Comparison of ENCODE assay signal across 8 cellular contexts in genomic region chr2:240585681-240586197, GRCh38. TPM values are rescaled to one million over a fixed set of nuclear protein-coding genes. Genes with fewer than 3 reads are reported as not detected.
A peak's percentile ranks its signal among the peaks of the same experiment; 100 is the strongest.
DNase-seq lines count a peak whose midpoint lies in the region; ATAC-seq and TF ChIP-seq lines count a peak whose summit lies in the region.

No MANE protein-coding gene starts in this region.

- POLR2A ChIA-PET in WTC11 (lab: Charles Lee), result interaction anchor here (0.6 to 1.4 kb wide), 4 partner anchors 19 to 1061 kb away, joined by 3 to 6 read pairs (median 5); partner anchors contain the start of gene DUSP28

- CTCF ChIA-PET in WTC11 (lab: Charles Lee), result interaction anchor here (0.8 to 4.0 kb wide), 12 partner anchors 9 to 255 kb away, joined by 3 to 40 read pairs (median 6); partner anchors contain the start of genes ANKMY1 and RNPEPL1

- 0% methylated on average over 9 of the region's 20 CpGs; no CpG with 5 or more reads in 1 of the 2 donors for WGBS in gastroesophageal sphincter (ENCODE audit: low coverage in 1 of 2), 2 donors

- H3K27ac ChIP-seq in gastroesophageal sphincter, result peak overlapping the region; percentile 85 to 93 (median 91)

- H3K27me3 ChIP-seq in gastroesophageal sphincter, result no peaks in the 10 kb centered on the region

- H3K36me3 ChIP-seq in gastroesophageal sphincter, result peaks cover 0 to 23% of the 10 kb centered on the region in 2 donors

- TF ChIP-seq EP300 in gastroesophageal sphincter (IDR thresholded peaks at IDR 0.05), result no peak

- H3K9me3 ChIP-seq in gastroesophageal sphincter, result no peaks in the 10 kb centered on the region

- TF ChIP-seq CTCF in WTC11 (IDR thresholded peaks at IDR 0.05) (no peak), gastroesophageal sphincter (IDR thresholded peaks at IDR 0.05) (no peak), progenitor cell of endocrine pancreas (IDR thresholded peaks at IDR 0.05; ENCODE audit: unreplicated experiment) (no peak), GM20000 (IDR thresholded peaks at IDR 0.05; ENCODE audit: extremely low read depth, missing control alignments) (no peak)

- no peak for ATAC-seq in WTC11
- no peak for ATAC-seq in gastroesophageal sphincter
- ATAC-seq in HG03280 (IDR thresholded peaks at IDR 0.05; ENCODE audit: unreplicated experiment), result no peak

- H3K27me3 Mint-ChIP-seq in WTC11 (ENCODE audit: low read depth) (no peaks in the 10 kb centered on the region), progenitor cell of endocrine pancreas (no peaks in the 10 kb centered on the region)

- H3K4me3 ChIP-seq in GM08714 (ENCODE audit: low read length) (peak overlapping the region; percentile 85), gastroesophageal sphincter (peak overlapping the region; percentile 55 to 70)

- TF ChIP-seq POLR2A in gastroesophageal sphincter (IDR thresholded peaks at IDR 0.05), result no peak

- H3K27ac Mint-ChIP-seq in WTC11, result peak overlapping the region; percentile 86
- peak overlapping the region; percentile 95 for H3K27ac Mint-ChIP-seq in progenitor cell of endocrine pancreas

- H3K4me1 ChIP-seq in gastroesophageal sphincter, result peaks cover 0 to 61% (median 27%) of the 10 kb centered on the region in 3 donors

- H3K4me3 Mint-ChIP-seq in WTC11 (peak overlapping the region; percentile 97), progenitor cell of endocrine pancreas (ENCODE audit: low read depth) (peak overlapping the region; percentile 93)

- H3K9me3 Mint-ChIP-seq in WTC11, result no peaks in the 10 kb centered on the region
- H3K9me3 Mint-ChIP-seq in progenitor cell of endocrine pancreas (ENCODE audit: low read depth), result no peaks in the 10 kb centered on the region

- no peak for DNase-seq in WTC11 (ENCODE audit: low spot score)
- DNase-seq in progenitor cell of endocrine pancreas (ENCODE audit: low spot score, unreplicated experiment), result no peak
- DNase-seq in GM20000 (ENCODE audit: low spot score), result no peak
- DNase-seq in NCI-H526 (lab: John Stamatoyannopoulos, UW), result no peak
- DNase-seq in amniotic stem cell (lab: John Stamatoyannopoulos, UW), result no peak

- H3K36me3 Mint-ChIP-seq in WTC11, result no peaks in the 10 kb centered on the region; the same call in 1 of the 2 replicates
- H3K36me3 Mint-ChIP-seq in progenitor cell of endocrine pancreas (ENCODE audit: insufficient read depth), result peaks cover 7% of the 10 kb centered on the region

- peaks cover 32% of the 10 kb centered on the region for H3K4me1 Mint-ChIP-seq in WTC11
- H3K4me1 Mint-ChIP-seq in progenitor cell of endocrine pancreas (ENCODE audit: low read depth), result peaks cover 23% of the 10 kb centered on the region

TF ChIP-seq in WTC11, 78 proteins besides CTCF, POLR2A, EP300 and RAD21:
- TF ChIP-seq GRHL2 (CRISPR knock-in tag; IDR thresholded peaks at IDR 0.05; ENCODE audit: insufficient replicate concordance, severe bottlenecking), result no peak
- no peak for TF ChIP-seq JUN (CRISPR knock-in tag; IDR thresholded peaks at IDR 0.05)
- TF ChIP-seq FOXP1 (CRISPR knock-in tag; IDR thresholded peaks at IDR 0.05; ENCODE audit: borderline replicate concordance), result peak; percentile 70; the same call in 1 of the 2 replicates
- TF ChIP-seq CDX4 (CRISPR knock-in tag; IDR thresholded peaks at IDR 0.05; ENCODE audit: borderline replicate concordance), result no peak
- no peak for TF ChIP-seq ZNF232 (CRISPR knock-in tag; IDR thresholded peaks at IDR 0.05)
- TF ChIP-seq TEAD1 (CRISPR knock-in tag; IDR thresholded peaks at IDR 0.05), result no peak
TF ChIP-seq in WTC11: peak in this region for 1.

RNA-seq across cellular contexts. Expression of gene CAPN10, which starts 0.8 kb away (rescaled TPM):
- total RNA-seq in WTC11 (2021) (51.4 to 61.3 TPM (median 54.6 TPM) in 3 replicates), gastroesophageal sphincter (10 to 100 TPM; 19.2 to 34.7 (median 23.2) TPM), progenitor cell of endocrine pancreas (65.5 and 67.2 TPM in 2 replicates)

RNA-seq across cellular contexts. Expression of gene RNPEPL1, which starts 17.5 kb away (rescaled TPM):
- 18.8 to 20.5 TPM (median 19.4 TPM) in 3 replicates for total RNA-seq in WTC11 (2021)
- total RNA-seq in gastroesophageal sphincter, result 100 to 1,000 TPM in 1 of 4 donors, 10 to 100 TPM in 3; 49.1 to 127 (median 55.5) TPM
- total RNA-seq in progenitor cell of endocrine pancreas, result 50.8 and 52.2 TPM in 2 replicates

RNA-seq across cellular contexts. Expression of gene DUSP28, which starts 25.6 kb away (rescaled TPM):
- total RNA-seq in WTC11 (2021), result 2.2 to 2.3 TPM (median 2.2 TPM) in 3 replicates
- total RNA-seq in gastroesophageal sphincter, result 1 to 10 TPM; 3.0 to 5.3 (median 4.0) TPM
- 4.9 and 6.4 TPM in 2 replicates for total RNA-seq in progenitor cell of endocrine pancreas

RNA-seq across cellular contexts. Expression of gene ANKMY1, which starts 28.0 kb away (rescaled TPM):
- total RNA-seq in WTC11 (2021), result 4.6 to 7.8 TPM (median 5.2 TPM) in 3 replicates
- 10 to 100 TPM in 1 of 4 donors, 1 to 10 TPM in 3; 7.0 to 12.0 (median 8.9) TPM for total RNA-seq in gastroesophageal sphincter
- 29.0 and 29.2 TPM in 2 replicates for total RNA-seq in progenitor cell of endocrine pancreas

RNA-seq across cellular contexts. Expression of gene GPR35, which starts 39.5 kb away (rescaled TPM):
- total RNA-seq in WTC11 (2021), result 0.22 to 0.60 TPM (median 0.46 TPM) in 3 replicates
- total RNA-seq in gastroesophageal sphincter, result 1 to 10 TPM in 3 of 4 donors, under 1 TPM in 1; 0.93 to 2.3 (median 1.9) TPM
- total RNA-seq in progenitor cell of endocrine pancreas, result 5.8 and 6.5 TPM in 2 replicates
